ENCODE assay signal across 8 cellular contexts in genomic region chr2:65129613-65130439, GRCh38. TPM values are rescaled to one million over a fixed set of nuclear protein-coding genes. Genes with fewer than 3 reads are reported as not detected.
DNase-seq lines count a peak whose midpoint lies in the region; ATAC-seq lines count a peak whose summit lies in the region.

Gene RAB1A, minus strand, starts transcription at chr2:65130106. Its CDS starts 191 bp downstream, at chr2:65129915.

- ATAC-seq in GM19372 (IDR thresholded peaks at IDR 0.05; ENCODE audit: low read depth, unreplicated experiment): peak; percentile 95
- peak; percentile 97 for ATAC-seq in HG03558 (IDR thresholded peaks at IDR 0.05; ENCODE audit: extremely low read depth, unreplicated experiment)
- ATAC-seq in left lobe of liver: peak; percentile 89

- peak; percentile 99 for DNase-seq in CD1c-positive myeloid dendritic cell (ENCODE audit: extremely low spot score)
- DNase-seq in NCI-H748 (lab: John Stamatoyannopoulos, UW; ENCODE audit: unreplicated experiment): peak; percentile 98
- peak; percentile 99 for DNase-seq in activated CD4-positive, alpha-beta T cell treated with anti-CD3 and anti-CD28 coated beads, Interleukin-2, amount 50 U/mL, for 1 hour
- peak; percentile 99 for DNase-seq in dedifferentiated amniotic fluid mesenchymal stem cell (ENCODE audit: extremely low spot score)
- peak; percentile 99 for DNase-seq in left lobe of liver (ENCODE audit: low spot score)
- peak; percentile 99 for DNase-seq in stimulated activated CD4-positive, alpha-beta T cell treated with anti-CD3 and anti-CD28 coated beads, Interleukin-2, amount 100 ng/mL, for 4 hours (ENCODE audit: low read depth)

RNA-seq across cellular contexts. Expression of gene RAB1A, which starts in this region (rescaled TPM):
- total RNA-seq in left lobe of liver: 62.3 TPM

Comparison
In these comparisons a context has a peak if more than half of its experiments do, and no peak if none do; other contexts are left out.
1. Peak in every context shown above with its lines: DNase-seq and ATAC-seq.